ENCODE assay signal across 10 cellular contexts in genomic region chr7:151064454-151064853, GRCh38. TPM values are rescaled to one million over a fixed set of nuclear protein-coding genes. Genes with fewer than 3 reads are reported as not detected.
DNase-seq lines count a peak whose midpoint lies in the region; ATAC-seq, FAIRE-seq and TF ChIP-seq lines count a peak whose summit lies in the region.
"Had no signal": no experiment of that assay in that cellular context is flagged by ENCODE, and none has a peak within 500 bp of the region (broad histone marks: within the 10 kb centered on the region; RNA-seq: fewer than 3 reads in every experiment).

No MANE protein-coding gene starts in this region.

- H3K79me2 ChIP-seq in HepG2 (ENCODE audit: insufficient read depth, low read length), result peaks cover 16% of the 10 kb centered on the region
- H3K79me2 ChIP-seq in endothelial cell of umbilical vein (ENCODE audit: control insufficient read depth, insufficient read depth, low read length), result peaks cover 34% of the 10 kb centered on the region

- no peak overlapping the region for H3K27ac ChIP-seq in HepG2 (ENCODE audit: extremely low read length, insufficient read depth, low read length)
- no peak overlapping the region for H3K27ac ChIP-seq in right lobe of liver
- H3K27ac ChIP-seq in endothelial cell of umbilical vein (ENCODE audit: insufficient read depth, low read depth, low read length), result no peak overlapping the region

- no peak overlapping the region for H3K4me2 ChIP-seq in HepG2 (ENCODE audit: low read depth, low read length)
- H3K4me2 ChIP-seq in endothelial cell of umbilical vein (ENCODE audit: insufficient read depth, low read length), result no peak overlapping the region
- H3K4me2 ChIP-seq: BLaER1 treated with 17β-estradiol and CSF1 and Interleukin-3, amounts not matched to agents 10 nM and 100 nM had no signal

- in situ Hi-C loops in HepG2 (cut with HindIII; ENCODE audit: extremely low pct_ligation_motif_present, low pct_unique_long_range_greater_than_20kb), result no loop called here

- BruUV-seq in HepG2 (replicated peaks; lab: Mats Ljungman, UMichigan) (no TSS peak), endothelial cell of umbilical vein (replicated peaks; lab: Mats Ljungman, UMichigan) (TSS peak; percentile 4)

- intact Hi-C loops in HepG2 (cut with micrococcal nuclease; ENCODE audit: unreplicated experiment) (no loop called here), right lobe of liver (cut with DNase I) (no loop called here), endothelial cell of umbilical vein (cut with micrococcal nuclease) (no loop called here)

- H3K36me3 ChIP-seq in HepG2 (replicated peaks in 1 of 2; ENCODE audit: control insufficient read depth in 1 of 2, insufficient read depth in 2 of 2, low read length in 2 of 2) (peaks cover 11 to 47% of the 10 kb centered on the region in 2 experiments; a peak in 4 of 5 replicates), right lobe of liver (peaks cover 0 to 46% (median 21%) of the 10 kb centered on the region in 4 donors), endothelial cell of umbilical vein (ENCODE audit: control insufficient read depth in 2 of 2, extremely low read depth in 1 of 2, insufficient read depth in 2 of 2, low read length in 2 of 2) (peaks cover 12 to 43% of the 10 kb centered on the region in 2 experiments)

- no peaks in the 10 kb centered on the region for H3K9me1 ChIP-seq in endothelial cell of umbilical vein (replicated peaks; ENCODE audit: control insufficient read depth, extremely low read depth, insufficient read depth, low read length)

- CTCF ChIA-PET in HepG2 (lab: Yijun Ruan, JAX; ENCODE audit: low intra/inter-chr PET ratio, low total read pairs) (no interaction called here), endothelial cell of umbilical vein (lab: Charles Lee) (no interaction called here)

- H3K4me1 ChIP-seq in HepG2 (ENCODE audit: insufficient read depth, low read length) (peaks cover 40% of the 10 kb centered on the region), right lobe of liver (peaks cover 0 to 26% (median 13%) of the 10 kb centered on the region in 4 donors), endothelial cell of umbilical vein (ENCODE audit: control insufficient read depth, extremely low read depth, insufficient read depth, low read length) (peaks cover 10% of the 10 kb centered on the region)

- H2AFZ ChIP-seq in HepG2 (ENCODE audit: low read length) (no peak overlapping the region), endothelial cell of umbilical vein (ENCODE audit: low read depth, low read length) (no peak overlapping the region)

- ATAC-seq in HepG2 (no peak), right lobe of liver (no peak)

- dilution Hi-C loops in endothelial cell of umbilical vein (cut with MboI; ENCODE audit: extremely low pct_ligation_motif_present, low sequenced_read_pairs), result no loop called here

- no peak for DNase-seq in HepG2 (ENCODE audit: low spot score)
- DNase-seq in right lobe of liver, result no peak
- no peak for DNase-seq in endothelial cell of umbilical vein (ENCODE audit: low read depth, low spot score)
- DNase-seq in DMS 273 treated with DMSO at 0.1 percent for 48 hours (lab: John Stamatoyannopoulos, UW), result no peak
- no peak for DNase-seq in globus pallidus (ENCODE audit: low spot score)
- DNase-seq in activated gamma-delta T cell (lab: John Stamatoyannopoulos, UW), result no peak
- DNase-seq: ACHN; CD4-positive, CD25-positive, alpha-beta regulatory T cell; HCEC 1CT had no signal

- peaks cover 4% of the 10 kb centered on the region; the same call in 1 of the 2 replicates for H4K20me1 ChIP-seq in HepG2 (ENCODE audit: insufficient read depth, low read length)
- H4K20me1 ChIP-seq in endothelial cell of umbilical vein (replicated peaks; ENCODE audit: control insufficient read depth, extremely low read depth, insufficient read depth, low read length), result no peaks in the 10 kb centered on the region

- no peaks in the 10 kb centered on the region; a peak in 1 of 5 replicates for H3K27me3 ChIP-seq in HepG2 (ENCODE audit: control insufficient read depth in 1 of 2, insufficient read depth in 2 of 2, low read length in 2 of 2)
- no peaks in the 10 kb centered on the region for H3K27me3 ChIP-seq in right lobe of liver
- no peaks in the 10 kb centered on the region for H3K27me3 ChIP-seq in endothelial cell of umbilical vein (ENCODE audit: control insufficient read depth in 2 of 2, insufficient read depth in 2 of 2, low read length in 2 of 2)
- H3K27me3 ChIP-seq: BLaER1 treated with 17β-estradiol and CSF1 and Interleukin-3, amounts not matched to agents 10 nM and 100 nM had no signal

- TF ChIP-seq CTCF in HepG2 (CRISPR knock-in tag; IDR thresholded peaks at IDR 0.05), result no peak
- TF ChIP-seq CTCF in right lobe of liver (IDR thresholded peaks at IDR 0.05), result no peak
- TF ChIP-seq CTCF in endothelial cell of umbilical vein (IDR thresholded peaks at IDR 0.05; ENCODE audit: extremely low read depth in 1 of 2, insufficient read depth in 1 of 2, low read depth in 1 of 2, low read length in 2 of 2), result no peak

- POLR2A ChIA-PET in HepG2 (lab: Yijun Ruan, JAX) (interaction anchor here (4.4 kb wide), 1 partner anchor 17 kb away, joined by 144 read pairs; the partner anchor contains the start of genes FASTK and TMUB1), endothelial cell of umbilical vein (lab: Charles Lee) (no interaction called here)

- TF ChIP-seq EP300 in HepG2 (IDR thresholded peaks at IDR 0.05; ENCODE audit: low read depth in 2 of 2, low read length in 2 of 2), result no peak
- no peak for TF ChIP-seq EP300 in HepG2 (CRISPR knock-in tag; IDR thresholded peaks at IDR 0.05; ENCODE audit: borderline replicate concordance)

- FAIRE-seq in HepG2 (lab: Jason Lieb, UNC) (no peak), endothelial cell of umbilical vein (lab: Jason Lieb, UNC) (no peak)

- TF ChIP-seq RAD21 in HepG2 (CRISPR knock-in tag; IDR thresholded peaks at IDR 0.05), result no peak

- H3K4me3 ChIP-seq in HepG2 (replicated peaks in 1 of 3; ENCODE audit: insufficient read depth in 1 of 3, low read depth in 2 of 3, low read length in 3 of 3) (no peak overlapping the region), right lobe of liver (no peak overlapping the region), endothelial cell of umbilical vein (replicated peaks in 1 of 3; ENCODE audit: insufficient read depth in 1 of 3, low read depth in 1 of 3, low read length in 3 of 3) (no peak overlapping the region)
- H3K4me3 ChIP-seq: BLaER1 treated with 17β-estradiol and CSF1 and Interleukin-3, amounts not matched to agents 10 nM and 100 nM had no signal

- H3K9me3 ChIP-seq in HepG2 (ENCODE audit: low read length) (no peaks in the 10 kb centered on the region), right lobe of liver (no peaks in the 10 kb centered on the region), endothelial cell of umbilical vein (replicated peaks; ENCODE audit: control insufficient read depth, insufficient read depth, low read length) (no peaks in the 10 kb centered on the region)
- H3K9me3 ChIP-seq: BLaER1 treated with 17β-estradiol and CSF1 and Interleukin-3, amounts not matched to agents 10 nM and 100 nM had no signal

- WGBS in HepG2 (ENCODE audit: low lambda C conversion rate), result 96% methylated on average over 4 of the region's 18 CpGs
- 79% methylated on average over 4 of the region's 18 CpGs for WGBS in right lobe of liver (ENCODE audit: insufficient coverage, low coverage, low lambda C conversion rate, missing lambda C conversion rate)

- TF ChIP-seq POLR2A in HepG2 (IDR thresholded peaks at IDR 0.05; ENCODE audit: insufficient read depth in 1 of 2, low read depth in 2 of 2, low read length in 2 of 2) (no peak), right lobe of liver (IDR thresholded peaks at IDR 0.05) (no peak), endothelial cell of umbilical vein (IDR thresholded peaks at IDR 0.05; ENCODE audit: low read depth, low read length) (no peak)

- H3K9ac ChIP-seq in HepG2 (ENCODE audit: insufficient read depth, low read depth, low read length) (no peak overlapping the region), endothelial cell of umbilical vein (replicated peaks; ENCODE audit: extremely low read depth, insufficient read depth, low read length) (no peak overlapping the region)
- H3K9ac ChIP-seq: BLaER1 treated with 17β-estradiol and CSF1 and Interleukin-3, amounts not matched to agents 10 nM and 100 nM had no signal

RNA-seq across cellular contexts. Expression of gene SLC4A2, which starts 5.1 kb away (rescaled TPM):
- total RNA-seq in HepG2 (2016; rRNA removed; fragmentation: Illumina TruSeq; extraction: Trizol) (47.4 and 73.4 TPM in 2 replicates), right lobe of liver (100 to 1,000 TPM in 4 of 6 experiments, 10 to 100 TPM in 2; 74.0 to 140 (median 106) TPM), endothelial cell of umbilical vein (172 and 187 TPM in 2 replicates)
- total RNA-seq in HepG2 (2016; cell fraction: cytosol; rRNA removed; fragmentation: Illumina TruSeq; extraction: Trizol; ENCODE audit: low read depth), result 8.6 and 14.7 TPM in 2 replicates
- 34.8 and 77.4 TPM in 2 replicates for total RNA-seq in HepG2 (2016; cell fraction: insoluble cytoplasmic fraction; rRNA removed; fragmentation: Illumina TruSeq; extraction: Trizol)
- total RNA-seq in HepG2 (2016; cell fraction: membrane; rRNA removed; fragmentation: Illumina TruSeq; extraction: Trizol), result 26.6 and 30.8 TPM in 2 replicates
- 63.4 and 65.4 TPM in 2 replicates for total RNA-seq in HepG2 (2016; cell fraction: nucleus; rRNA removed; fragmentation: Illumina TruSeq; extraction: Trizol)
- polyA plus RNA-seq in HepG2 (2011; rRNA removed) (46.0 and 51.9 TPM in 2 replicates), endothelial cell of umbilical vein (108 and 120 TPM in 2 replicates)
- 27.2 and 39.8 TPM in 2 replicates for polyA plus RNA-seq in HepG2 (2011; cell fraction: cytosol; rRNA removed)
- 152 and 184 TPM in 2 replicates for polyA plus RNA-seq in HepG2 (2011; cell fraction: nucleus; rRNA removed)
- polyA plus RNA-seq in HepG2 (2012), result 43.5 and 58.1 TPM in 2 replicates
- 13.4 and 18.9 TPM in 2 replicates for polyA plus RNA-seq in HepG2 (2016; cell fraction: cytosol; fragmentation: Illumina TruSeq; extraction: Trizol; ENCODE audit: low read depth)
- 43.1 and 59.0 TPM in 2 replicates for polyA plus RNA-seq in HepG2 (2016; cell fraction: insoluble cytoplasmic fraction; fragmentation: Illumina TruSeq; extraction: Trizol; ENCODE audit: low read depth)
- 34.8 and 39.1 TPM in 2 replicates for polyA plus RNA-seq in HepG2 (2016; cell fraction: membrane; fragmentation: Illumina TruSeq; extraction: Trizol; ENCODE audit: low read depth)
- 204 and 209 TPM in 2 replicates for polyA plus RNA-seq in HepG2 (2016; cell fraction: nucleus; fragmentation: Illumina TruSeq; extraction: Trizol; ENCODE audit: insufficient read depth, low read depth)
- polyA minus RNA-seq in HepG2 (2011; rRNA and poly(A)+ RNA removed; ENCODE audit: low replicate concordance), result 135 and 192 TPM in 2 replicates
- 36.1 and 36.4 TPM in 2 replicates for polyA minus RNA-seq in HepG2 (2011; cell fraction: cytosol; rRNA and poly(A)+ RNA removed)
- polyA minus RNA-seq in HepG2 (2011; cell fraction: nucleus; rRNA and poly(A)+ RNA removed), result 37.8 and 40.6 TPM in 2 replicates
- 61.7 and 85.5 TPM in 2 replicates for polyA plus RNA-seq in endothelial cell of umbilical vein (2011; cell fraction: cytosol; rRNA removed)
- polyA plus RNA-seq in endothelial cell of umbilical vein (2011; cell fraction: nucleus; rRNA removed), result 212 and 275 TPM in 2 replicates
- 88.3 and 96.7 TPM in 2 replicates for polyA plus RNA-seq in endothelial cell of umbilical vein (2012)
- 80.3 and 101 TPM in 2 replicates for polyA minus RNA-seq in endothelial cell of umbilical vein
- polyA minus RNA-seq in endothelial cell of umbilical vein (2011; cell fraction: cytosol; rRNA and poly(A)+ RNA removed), result 86.0 TPM
- 66.8 and 91.7 TPM in 2 replicates for polyA minus RNA-seq in endothelial cell of umbilical vein (2011; cell fraction: nucleus; rRNA and poly(A)+ RNA removed)

RNA-seq across cellular contexts. Expression of gene CDK5, which starts 6.8 kb away (rescaled TPM):
- 21.3 and 22.6 TPM in 2 replicates for total RNA-seq in HepG2 (2016; rRNA removed; fragmentation: Illumina TruSeq; extraction: Trizol)
- total RNA-seq in HepG2 (2016; cell fraction: cytosol; rRNA removed; fragmentation: Illumina TruSeq; extraction: Trizol; ENCODE audit: low read depth), result 12.6 and 13.7 TPM in 2 replicates
- total RNA-seq in HepG2 (2016; cell fraction: insoluble cytoplasmic fraction; rRNA removed; fragmentation: Illumina TruSeq; extraction: Trizol), result 20.7 and 24.2 TPM in 2 replicates
- total RNA-seq in HepG2 (2016; cell fraction: membrane; rRNA removed; fragmentation: Illumina TruSeq; extraction: Trizol), result 11.2 and 14.0 TPM in 2 replicates
- 11.2 and 11.8 TPM in 2 replicates for total RNA-seq in HepG2 (2016; cell fraction: nucleus; rRNA removed; fragmentation: Illumina TruSeq; extraction: Trizol)
- 16.4 and 17.3 TPM in 2 replicates for polyA plus RNA-seq in HepG2 (2011; rRNA removed)
- 19.6 and 22.3 TPM in 2 replicates for polyA plus RNA-seq in HepG2 (2011; cell fraction: cytosol; rRNA removed)
- 13.9 TPM in 2 replicates for polyA plus RNA-seq in HepG2 (2011; cell fraction: nucleus; rRNA removed)
- 12.1 and 12.5 TPM in 2 replicates for polyA plus RNA-seq in HepG2 (2012)
- polyA plus RNA-seq in HepG2 (2016; cell fraction: cytosol; fragmentation: Illumina TruSeq; extraction: Trizol; ENCODE audit: low read depth), result 8.2 and 9.4 TPM in 2 replicates
- polyA plus RNA-seq in HepG2 (2016; cell fraction: insoluble cytoplasmic fraction; fragmentation: Illumina TruSeq; extraction: Trizol; ENCODE audit: low read depth), result 24.7 and 27.5 TPM in 2 replicates
- polyA plus RNA-seq in HepG2 (2016; cell fraction: membrane; fragmentation: Illumina TruSeq; extraction: Trizol; ENCODE audit: low read depth), result 9.4 and 11.3 TPM in 2 replicates
- polyA plus RNA-seq in HepG2 (2016; cell fraction: nucleus; fragmentation: Illumina TruSeq; extraction: Trizol; ENCODE audit: insufficient read depth, low read depth), result 18.0 and 20.6 TPM in 2 replicates
- polyA minus RNA-seq in HepG2 (2011; rRNA and poly(A)+ RNA removed; ENCODE audit: low replicate concordance), result 36.0 and 75.6 TPM in 2 replicates
- 8.6 and 12.4 TPM in 2 replicates for polyA minus RNA-seq in HepG2 (2011; cell fraction: cytosol; rRNA and poly(A)+ RNA removed)
- polyA minus RNA-seq in HepG2 (2011; cell fraction: nucleus; rRNA and poly(A)+ RNA removed), result 7.0 and 11.7 TPM in 2 replicates
- 1 to 10 TPM; 5.0 to 9.6 (median 6.1) TPM for total RNA-seq in right lobe of liver
- total RNA-seq in endothelial cell of umbilical vein, result 16.5 and 17.7 TPM in 2 replicates
- 38.2 and 38.3 TPM in 2 replicates for polyA plus RNA-seq in endothelial cell of umbilical vein
- polyA plus RNA-seq in endothelial cell of umbilical vein (2011; cell fraction: cytosol; rRNA removed), result 29.4 and 30.9 TPM in 2 replicates
- polyA plus RNA-seq in endothelial cell of umbilical vein (2011; cell fraction: nucleus; rRNA removed), result 14.6 and 17.3 TPM in 2 replicates
- polyA plus RNA-seq in endothelial cell of umbilical vein (2012), result 18.6 and 21.8 TPM in 2 replicates
- 20.5 and 26.6 TPM in 2 replicates for polyA minus RNA-seq in endothelial cell of umbilical vein
- 22.8 TPM for polyA minus RNA-seq in endothelial cell of umbilical vein (2011; cell fraction: cytosol; rRNA and poly(A)+ RNA removed)
- polyA minus RNA-seq in endothelial cell of umbilical vein (2011; cell fraction: nucleus; rRNA and poly(A)+ RNA removed), result 4.3 and 5.0 TPM in 2 replicates

RNA-seq across cellular contexts. Expression of gene ASIC3, which starts 16.1 kb away (rescaled TPM):
- total RNA-seq in HepG2 (2016; rRNA removed; fragmentation: Illumina TruSeq; extraction: Trizol) (not detected in 2 replicates), right lobe of liver (1 to 10 TPM in 5 of 6 experiments, under 1 TPM in 1; 0.53 to 1.2 (median 1.2) TPM), endothelial cell of umbilical vein (0.69 and 1.4 TPM in 2 replicates)
- total RNA-seq in HepG2 (2016; cell fraction: cytosol; rRNA removed; fragmentation: Illumina TruSeq; extraction: Trizol; ENCODE audit: low read depth), result not detected in 2 replicates
- 0.11 TPM in 1 of 2 replicates, not detected in the other for total RNA-seq in HepG2 (2016; cell fraction: insoluble cytoplasmic fraction; rRNA removed; fragmentation: Illumina TruSeq; extraction: Trizol)
- total RNA-seq in HepG2 (2016; cell fraction: membrane; rRNA removed; fragmentation: Illumina TruSeq; extraction: Trizol), result not detected in 2 replicates
- total RNA-seq in HepG2 (2016; cell fraction: nucleus; rRNA removed; fragmentation: Illumina TruSeq; extraction: Trizol), result 0.28 TPM in 1 of 2 replicates, not detected in the other
- polyA plus RNA-seq in HepG2 (2011; rRNA removed) (0.50 and 0.51 TPM in 2 replicates), endothelial cell of umbilical vein (0.70 and 1.1 TPM in 2 replicates)
- polyA plus RNA-seq in HepG2 (2011; cell fraction: cytosol; rRNA removed), result 0.11 and 0.27 TPM in 2 replicates
- 4.2 and 4.6 TPM in 2 replicates for polyA plus RNA-seq in HepG2 (2011; cell fraction: nucleus; rRNA removed)
- 0.56 and 1.0 TPM in 2 replicates for polyA plus RNA-seq in HepG2 (2012)
- not detected in 2 replicates for polyA plus RNA-seq in HepG2 (2016; cell fraction: cytosol; fragmentation: Illumina TruSeq; extraction: Trizol; ENCODE audit: low read depth)
- polyA plus RNA-seq in HepG2 (2016; cell fraction: insoluble cytoplasmic fraction; fragmentation: Illumina TruSeq; extraction: Trizol; ENCODE audit: low read depth), result not detected in 2 replicates
- not detected in 2 replicates for polyA plus RNA-seq in HepG2 (2016; cell fraction: membrane; fragmentation: Illumina TruSeq; extraction: Trizol; ENCODE audit: low read depth)
- polyA plus RNA-seq in HepG2 (2016; cell fraction: nucleus; fragmentation: Illumina TruSeq; extraction: Trizol; ENCODE audit: insufficient read depth, low read depth), result 0.38 and 0.67 TPM in 2 replicates
- polyA minus RNA-seq in HepG2 (2011; rRNA and poly(A)+ RNA removed; ENCODE audit: low replicate concordance), result 0.48 and 3.4 TPM in 2 replicates
- polyA minus RNA-seq in HepG2 (2011; cell fraction: cytosol; rRNA and poly(A)+ RNA removed), result not detected in 2 replicates
- polyA minus RNA-seq in HepG2 (2011; cell fraction: nucleus; rRNA and poly(A)+ RNA removed), result 0.25 and 0.52 TPM in 2 replicates
- 0.14 and 0.16 TPM in 2 replicates for polyA plus RNA-seq in endothelial cell of umbilical vein (2011; cell fraction: cytosol; rRNA removed)
- 3.4 and 5.3 TPM in 2 replicates for polyA plus RNA-seq in endothelial cell of umbilical vein (2011; cell fraction: nucleus; rRNA removed)
- polyA plus RNA-seq in endothelial cell of umbilical vein (2012), result 1.0 and 1.6 TPM in 2 replicates
- 0.34 and 0.38 TPM in 2 replicates for polyA minus RNA-seq in endothelial cell of umbilical vein
- polyA minus RNA-seq in endothelial cell of umbilical vein (2011; cell fraction: cytosol; rRNA and poly(A)+ RNA removed), result 1.7 TPM
- 1.1 and 1.5 TPM in 2 replicates for polyA minus RNA-seq in endothelial cell of umbilical vein (2011; cell fraction: nucleus; rRNA and poly(A)+ RNA removed)
- polyA plus RNA-seq: CD4-positive, CD25-positive, alpha-beta regulatory T cell had no signal

RNA-seq across cellular contexts. Expression of gene FASTK, which starts 16.2 kb away (rescaled TPM):
- 33.0 and 52.9 TPM in 2 replicates for total RNA-seq in HepG2 (2016; rRNA removed; fragmentation: Illumina TruSeq; extraction: Trizol)
- 29.1 and 30.5 TPM in 2 replicates for total RNA-seq in HepG2 (2016; cell fraction: cytosol; rRNA removed; fragmentation: Illumina TruSeq; extraction: Trizol; ENCODE audit: low read depth)
- total RNA-seq in HepG2 (2016; cell fraction: insoluble cytoplasmic fraction; rRNA removed; fragmentation: Illumina TruSeq; extraction: Trizol), result 32.4 and 60.3 TPM in 2 replicates
- total RNA-seq in HepG2 (2016; cell fraction: membrane; rRNA removed; fragmentation: Illumina TruSeq; extraction: Trizol), result 41.0 and 43.4 TPM in 2 replicates
- 51.3 and 66.2 TPM in 2 replicates for total RNA-seq in HepG2 (2016; cell fraction: nucleus; rRNA removed; fragmentation: Illumina TruSeq; extraction: Trizol)
- polyA plus RNA-seq in HepG2 (2011; rRNA removed), result 55.7 and 69.5 TPM in 2 replicates
- 26.4 and 50.0 TPM in 2 replicates for polyA plus RNA-seq in HepG2 (2011; cell fraction: cytosol; rRNA removed)
- 502 and 643 TPM in 2 replicates for polyA plus RNA-seq in HepG2 (2011; cell fraction: nucleus; rRNA removed)
- 25.5 and 34.3 TPM in 2 replicates for polyA plus RNA-seq in HepG2 (2012)
- polyA plus RNA-seq in HepG2 (2016; cell fraction: cytosol; fragmentation: Illumina TruSeq; extraction: Trizol; ENCODE audit: low read depth), result 23.6 and 24.6 TPM in 2 replicates
- 29.6 and 34.7 TPM in 2 replicates for polyA plus RNA-seq in HepG2 (2016; cell fraction: insoluble cytoplasmic fraction; fragmentation: Illumina TruSeq; extraction: Trizol; ENCODE audit: low read depth)
- 31.2 and 34.1 TPM in 2 replicates for polyA plus RNA-seq in HepG2 (2016; cell fraction: membrane; fragmentation: Illumina TruSeq; extraction: Trizol; ENCODE audit: low read depth)
- polyA plus RNA-seq in HepG2 (2016; cell fraction: nucleus; fragmentation: Illumina TruSeq; extraction: Trizol; ENCODE audit: insufficient read depth, low read depth), result 122 and 126 TPM in 2 replicates
- polyA minus RNA-seq in HepG2 (2011; rRNA and poly(A)+ RNA removed; ENCODE audit: low replicate concordance), result 72.5 and 75.7 TPM in 2 replicates
- 14.0 and 16.2 TPM in 2 replicates for polyA minus RNA-seq in HepG2 (2011; cell fraction: cytosol; rRNA and poly(A)+ RNA removed)
- polyA minus RNA-seq in HepG2 (2011; cell fraction: nucleus; rRNA and poly(A)+ RNA removed), result 80.8 and 95.9 TPM in 2 replicates
- 10 to 100 TPM; 33.4 to 48.8 (median 43.9) TPM for total RNA-seq in right lobe of liver
- total RNA-seq in endothelial cell of umbilical vein, result 71.6 and 73.3 TPM in 2 replicates
- 113 and 137 TPM in 2 replicates for polyA plus RNA-seq in endothelial cell of umbilical vein
- 55.7 and 77.7 TPM in 2 replicates for polyA plus RNA-seq in endothelial cell of umbilical vein (2011; cell fraction: cytosol; rRNA removed)
- polyA plus RNA-seq in endothelial cell of umbilical vein (2011; cell fraction: nucleus; rRNA removed), result 288 and 335 TPM in 2 replicates
- polyA plus RNA-seq in endothelial cell of umbilical vein (2012), result 31.6 and 43.3 TPM in 2 replicates
- 35.7 and 52.0 TPM in 2 replicates for polyA minus RNA-seq in endothelial cell of umbilical vein
- polyA minus RNA-seq in endothelial cell of umbilical vein (2011; cell fraction: cytosol; rRNA and poly(A)+ RNA removed), result 35.4 TPM
- 58.6 and 76.5 TPM in 2 replicates for polyA minus RNA-seq in endothelial cell of umbilical vein (2011; cell fraction: nucleus; rRNA and poly(A)+ RNA removed)

RNA-seq across cellular contexts. Expression of gene TMUB1, which starts 18.8 kb away (rescaled TPM):
- total RNA-seq in HepG2 (2016; rRNA removed; fragmentation: Illumina TruSeq; extraction: Trizol) (31.8 and 51.6 TPM in 2 replicates), right lobe of liver (10 to 100 TPM; 27.7 to 63.1 (median 41.8) TPM), endothelial cell of umbilical vein (36.7 and 41.3 TPM in 2 replicates)
- total RNA-seq in HepG2 (2016; cell fraction: cytosol; rRNA removed; fragmentation: Illumina TruSeq; extraction: Trizol; ENCODE audit: low read depth), result 65.7 and 75.8 TPM in 2 replicates
- total RNA-seq in HepG2 (2016; cell fraction: insoluble cytoplasmic fraction; rRNA removed; fragmentation: Illumina TruSeq; extraction: Trizol), result 32.2 and 52.0 TPM in 2 replicates
- total RNA-seq in HepG2 (2016; cell fraction: membrane; rRNA removed; fragmentation: Illumina TruSeq; extraction: Trizol), result 89.1 and 106 TPM in 2 replicates
- 25.0 and 26.7 TPM in 2 replicates for total RNA-seq in HepG2 (2016; cell fraction: nucleus; rRNA removed; fragmentation: Illumina TruSeq; extraction: Trizol)
- polyA plus RNA-seq in HepG2 (2011; rRNA removed) (44.8 and 47.8 TPM in 2 replicates), endothelial cell of umbilical vein (45.3 and 66.0 TPM in 2 replicates)
- polyA plus RNA-seq in HepG2 (2011; cell fraction: cytosol; rRNA removed), result 27.8 and 54.6 TPM in 2 replicates
- 66.5 and 75.5 TPM in 2 replicates for polyA plus RNA-seq in HepG2 (2011; cell fraction: nucleus; rRNA removed)
- polyA plus RNA-seq in HepG2 (2012), result 33.8 and 40.3 TPM in 2 replicates
- 123 and 138 TPM in 2 replicates for polyA plus RNA-seq in HepG2 (2016; cell fraction: cytosol; fragmentation: Illumina TruSeq; extraction: Trizol; ENCODE audit: low read depth)
- polyA plus RNA-seq in HepG2 (2016; cell fraction: insoluble cytoplasmic fraction; fragmentation: Illumina TruSeq; extraction: Trizol; ENCODE audit: low read depth), result 51.6 and 55.5 TPM in 2 replicates
- 146 and 154 TPM in 2 replicates for polyA plus RNA-seq in HepG2 (2016; cell fraction: membrane; fragmentation: Illumina TruSeq; extraction: Trizol; ENCODE audit: low read depth)
- 85.5 and 89.1 TPM in 2 replicates for polyA plus RNA-seq in HepG2 (2016; cell fraction: nucleus; fragmentation: Illumina TruSeq; extraction: Trizol; ENCODE audit: insufficient read depth, low read depth)
- 5.6 and 25.8 TPM in 2 replicates for polyA minus RNA-seq in HepG2 (2011; rRNA and poly(A)+ RNA removed; ENCODE audit: low replicate concordance)
- 22.8 and 25.2 TPM in 2 replicates for polyA minus RNA-seq in HepG2 (2011; cell fraction: cytosol; rRNA and poly(A)+ RNA removed)
- polyA minus RNA-seq in HepG2 (2011; cell fraction: nucleus; rRNA and poly(A)+ RNA removed), result 5.6 and 6.3 TPM in 2 replicates
- 22.1 and 32.3 TPM in 2 replicates for polyA plus RNA-seq in endothelial cell of umbilical vein (2011; cell fraction: cytosol; rRNA removed)
- 20.0 and 21.2 TPM in 2 replicates for polyA plus RNA-seq in endothelial cell of umbilical vein (2011; cell fraction: nucleus; rRNA removed)
- polyA plus RNA-seq in endothelial cell of umbilical vein (2012), result 19.6 and 25.4 TPM in 2 replicates
- 6.5 and 13.0 TPM in 2 replicates for polyA minus RNA-seq in endothelial cell of umbilical vein
- 17.2 TPM for polyA minus RNA-seq in endothelial cell of umbilical vein (2011; cell fraction: cytosol; rRNA and poly(A)+ RNA removed)
- polyA minus RNA-seq in endothelial cell of umbilical vein (2011; cell fraction: nucleus; rRNA and poly(A)+ RNA removed), result 5.0 and 9.3 TPM in 2 replicates
